27 cellular contexts compared by ENCODE assay signal in the genomic region with DNA sequence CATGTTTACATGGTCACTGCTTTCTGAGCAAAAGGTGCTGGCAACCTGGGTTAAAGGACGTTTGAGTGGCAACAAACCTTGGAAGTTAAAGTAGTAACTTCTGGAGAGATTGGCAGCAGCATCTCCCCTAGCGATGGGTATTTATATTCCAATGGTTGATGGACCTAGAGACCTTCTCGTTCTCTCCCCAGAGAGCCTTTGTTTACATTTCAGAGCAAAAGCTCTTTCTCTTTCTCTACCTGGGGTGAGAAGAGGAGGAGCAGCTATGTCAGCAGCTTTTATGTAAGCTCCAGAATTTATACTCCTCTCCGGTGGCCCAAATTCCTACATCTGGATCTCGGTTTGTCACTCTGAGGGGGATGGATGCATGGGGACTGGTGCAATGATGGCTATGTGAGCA.
"Had no signal": no experiment of that assay in that cellular context is flagged by ENCODE, and none has a peak within 500 bp of the region (broad histone marks: within the 10 kb centered on the region; RNA-seq: fewer than 3 reads in every experiment).

No MANE protein-coding gene starts in this region.

- DNase-seq: activated CD4-positive, alpha-beta T cell treated with anti-CD3 and anti-CD28 coated beads, Interleukin-2, amount 10 ng/mL, durations not matched to agents 7 days and 5 days; activated CD4-positive, CD25-positive, alpha-beta regulatory T cell treated with anti-CD3 and anti-CD28 coated beads, Interleukin-2, amount 50 U/mL, for 72 hours; activated CD8-positive, alpha-beta T cell treated with anti-CD3 and anti-CD28 coated beads, Interleukin-2, amount 10 ng/mL, durations not matched to agents 7 days and 5 days; activated gamma-delta T cell; adrenal gland; brain microvascular endothelial cell; caudate nucleus; effector CD4-positive, alpha-beta T cell; erythroblast; foreskin melanocyte; left colon; lower lobe of right lung; naive thymus-derived CD4-positive, alpha-beta T cell; posterior cingulate gyrus; sigmoid colon; stimulated activated CD4-positive, alpha-beta T cell treated with anti-CD3 and anti-CD28 coated beads, Interleukin-15, amount 100 ng/mL, for 24 hours; stomach had no signal

- H3K4me1 Mint-ChIP-seq: activated CD4-positive, alpha-beta T cell treated with anti-CD3 and anti-CD28 coated beads, Interleukin-2, amount 10 ng/mL, durations not matched to agents 7 days and 5 days; naive thymus-derived CD4-positive, alpha-beta T cell; stimulated activated memory B cell treated with anti-CD40 and anti-IgM and Interleukin-4, amounts not matched to agents 10 μg/mL and 1 μg/mL and 100 μg/mL, for 72 hours had no signal

- H3K4me1 ChIP-seq: adrenal gland, ascending aorta, lower lobe of right lung, sigmoid colon, stomach, suprapubic skin, tibial nerve had no signal

- ATAC-seq: activated CD8-positive, alpha-beta T cell treated with anti-CD3 and anti-CD28 coated beads, Interleukin-2, amount 10 ng/mL, durations not matched to agents 7 days and 5 days; activated naive CD4-positive, alpha-beta T cell treated with anti-CD3 and anti-CD28 coated beads, Interleukin-2, amount 50 U/mL, for 72 hours; left colon; lower lobe of right lung; naive thymus-derived CD4-positive, alpha-beta T cell; stimulated activated memory B cell treated with anti-CD40 and anti-IgM and Interleukin-4, amounts not matched to agents 10 μg/mL and 1 μg/mL and 100 μg/mL, for 72 hours had no signal

- H3K27me3 ChIP-seq: adrenal gland, ascending aorta, brain microvascular endothelial cell, sigmoid colon, stomach, suprapubic skin, tibial nerve had no signal

- H3K4me3 ChIP-seq: adrenal gland, ascending aorta, lower lobe of right lung, sigmoid colon, smooth muscle cell, stomach, suprapubic skin, tibial nerve had no signal

- H3K27me3 Mint-ChIP-seq: dendritic cell treated with granulocyte-macrophage colony-stimulating factor and Interleukin-4, amounts not matched to agents 40 ng/mL and 50 ng/mL, for 4 days had no signal

- H3K9me3 Mint-ChIP-seq: activated CD4-positive, alpha-beta T cell treated with anti-CD3 and anti-CD28 coated beads, Interleukin-2, amount 10 ng/mL, durations not matched to agents 7 days and 5 days; activated naive CD4-positive, alpha-beta T cell treated with anti-CD3 and anti-CD28 coated beads, Interleukin-2, amount 50 U/mL, for 72 hours; activated T-helper 1 cell treated with anti-CD3 and anti-CD28 coated beads, Interleukin-12 subunit alpha, Interleukin-12 subunit beta, Interleukin-2, Interleukin-4 antibody, amounts not matched to agents 30 ng/mL and 10 ng/mL and 1 ng/mL, durations not matched to agents 14 hours and 24 hours and 36 hours; dendritic cell treated with granulocyte-macrophage colony-stimulating factor and Interleukin-4, amounts not matched to agents 40 ng/mL and 50 ng/mL, for 4 days; naive thymus-derived CD4-positive, alpha-beta T cell; stimulated activated memory B cell treated with anti-CD40 and anti-IgM and Interleukin-4, amounts not matched to agents 10 μg/mL and 1 μg/mL and 100 μg/mL, for 72 hours had no signal

- H3K4me2 ChIP-seq: smooth muscle cell had no signal

- H3K27ac ChIP-seq: adrenal gland, ascending aorta, brain microvascular endothelial cell, lower lobe of right lung, sigmoid colon, stomach, suprapubic skin, tibial nerve, VCaP had no signal

- H3K4me3 Mint-ChIP-seq: activated CD4-positive, alpha-beta T cell treated with anti-CD3 and anti-CD28 coated beads, Interleukin-2, amount 10 ng/mL, durations not matched to agents 7 days and 5 days; activated CD8-positive, alpha-beta T cell treated with anti-CD3 and anti-CD28 coated beads, Interleukin-2, amount 10 ng/mL, durations not matched to agents 7 days and 5 days; activated T-helper 1 cell treated with anti-CD3 and anti-CD28 coated beads, Interleukin-12 subunit alpha, Interleukin-12 subunit beta, Interleukin-2, Interleukin-4 antibody, amounts not matched to agents 30 ng/mL and 10 ng/mL and 1 ng/mL, durations not matched to agents 14 hours and 24 hours and 36 hours; dendritic cell treated with granulocyte-macrophage colony-stimulating factor and Interleukin-4, amounts not matched to agents 40 ng/mL and 50 ng/mL, for 4 days; naive thymus-derived CD4-positive, alpha-beta T cell; neural crest cell; stimulated activated memory B cell treated with anti-CD40 and anti-IgM and Interleukin-4, amounts not matched to agents 10 μg/mL and 1 μg/mL and 100 μg/mL, for 72 hours had no signal

- H3K9me3 ChIP-seq: adrenal gland, ascending aorta, lower lobe of right lung, sigmoid colon, stomach, suprapubic skin, tibial nerve had no signal

- H3K27ac Mint-ChIP-seq: activated CD4-positive, alpha-beta T cell treated with anti-CD3 and anti-CD28 coated beads, Interleukin-2, amount 10 ng/mL, durations not matched to agents 7 days and 5 days; activated CD8-positive, alpha-beta T cell treated with anti-CD3 and anti-CD28 coated beads, Interleukin-2, amount 10 ng/mL, durations not matched to agents 7 days and 5 days; activated naive CD4-positive, alpha-beta T cell treated with anti-CD3 and anti-CD28 coated beads, Interleukin-2, amount 50 U/mL, for 72 hours; activated T-helper 1 cell treated with anti-CD3 and anti-CD28 coated beads, Interleukin-12 subunit alpha, Interleukin-12 subunit beta, Interleukin-2, Interleukin-4 antibody, amounts not matched to agents 30 ng/mL and 10 ng/mL and 1 ng/mL, durations not matched to agents 14 hours and 24 hours and 36 hours; dendritic cell treated with granulocyte-macrophage colony-stimulating factor and Interleukin-4, amounts not matched to agents 40 ng/mL and 50 ng/mL, for 4 days; naive thymus-derived CD4-positive, alpha-beta T cell; stimulated activated memory B cell treated with anti-CD40 and anti-IgM and Interleukin-4, amounts not matched to agents 10 μg/mL and 1 μg/mL and 100 μg/mL, for 72 hours had no signal

- H3K36me3 ChIP-seq: adrenal gland, ascending aorta, brain microvascular endothelial cell, lower lobe of right lung, sigmoid colon, stomach, suprapubic skin, tibial nerve had no signal

- H3K36me3 Mint-ChIP-seq: activated naive CD4-positive, alpha-beta T cell treated with anti-CD3 and anti-CD28 coated beads, Interleukin-2, amount 50 U/mL, for 72 hours; naive thymus-derived CD4-positive, alpha-beta T cell; stimulated activated memory B cell treated with anti-CD40 and anti-IgM and Interleukin-4, amounts not matched to agents 10 μg/mL and 1 μg/mL and 100 μg/mL, for 72 hours had no signal
